In the genomic region with DNA sequence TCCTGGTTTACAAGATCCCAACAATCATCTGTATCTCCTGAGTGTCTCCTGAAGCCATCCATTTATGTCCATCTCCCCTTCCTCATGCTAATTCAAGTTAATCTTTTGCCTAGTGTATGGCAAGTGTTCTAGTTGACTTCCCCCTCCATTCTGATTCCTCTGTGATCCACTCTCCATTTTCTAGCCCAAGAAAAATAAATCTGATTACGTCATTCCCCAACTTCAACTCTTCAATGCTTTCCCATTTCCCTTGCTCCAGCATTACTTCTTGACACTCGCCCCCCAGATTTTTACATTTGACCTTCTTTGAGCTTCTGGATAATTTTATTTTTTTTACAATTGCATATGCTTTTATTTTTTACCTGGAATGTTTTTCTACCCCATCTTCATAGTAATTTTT, we compare ENCODE assay signal across 7 cellular contexts.
"Had no signal": no experiment of that assay in that cellular context is flagged by ENCODE, and none has a peak within 500 bp of the region (broad histone marks: within the 10 kb centered on the region; RNA-seq: fewer than 3 reads in every experiment).

No MANE protein-coding gene starts in this region.

- H3K27ac ChIP-seq: HL-60, KMS-11 had no signal

- H3K4me2 ChIP-seq: KMS-11 had no signal

- DNase-seq: IMR-90, Karpas-422, KBM-7, KG1 had no signal

- H3K9ac ChIP-seq: KMS-11 had no signal

- FAIRE-seq: HTR-8/SVneo had no signal
